7 cellular contexts compared by ENCODE assay signal in genomic region chr7:99325597-99326407, GRCh38.
A peak's percentile ranks its signal among the peaks of the same experiment; 100 is the strongest.
DNase-seq lines count a peak whose midpoint lies in the region; ATAC-seq lines count a peak whose summit lies in the region.

ARPC1A (plus strand) TSS chr7:99325898; CDS start chr7:99333354, 7,456 bp downstream.

- DNase-seq in NCI-H2081 treated with DMSO at 0.1 percent for 48 hours (lab: John Stamatoyannopoulos, UW) (peak; percentile 64), T1000 (lab: John Stamatoyannopoulos, UW) (peak; percentile 80), astrocyte of the hippocampus (ENCODE audit: low read depth, low spot score) (peak; percentile 98), hippocampal formation (lab: John Stamatoyannopoulos, UW) (peak; percentile 78 to 83), retina (peak; percentile 97)

- ATAC-seq in GM18517 (IDR thresholded peaks at IDR 0.05; ENCODE audit: unreplicated experiment) (peak; percentile 91), HG03039 (IDR thresholded peaks at IDR 0.05; ENCODE audit: unreplicated experiment) (peak; percentile 86)

Comparison
In these comparisons a context has a peak if more than half of its experiments do, and no peak if none do; other contexts are left out.
1. Peak in every context shown above with its lines: DNase-seq and ATAC-seq.